Comparison of ENCODE assay signal across 26 cellular contexts in the genomic region with DNA sequence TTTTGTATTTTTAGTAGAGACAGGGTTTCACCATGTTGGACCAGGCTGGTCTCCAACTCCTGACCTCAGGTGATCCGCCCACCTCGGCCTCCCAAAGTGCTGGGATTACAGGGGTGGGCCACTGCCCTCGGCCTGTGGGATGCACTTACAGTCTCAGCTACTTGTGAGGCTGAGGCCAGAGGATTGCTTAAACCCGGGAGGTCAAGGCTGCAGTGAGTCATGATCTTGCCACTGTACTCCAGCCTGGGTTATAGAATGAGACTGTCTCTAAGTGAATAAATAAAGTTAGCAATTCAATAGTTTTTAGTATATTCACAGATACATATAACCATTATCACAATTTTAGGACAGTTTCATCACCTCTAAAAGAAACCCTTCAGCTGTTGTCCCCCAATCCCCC.
A peak's percentile ranks its signal among the peaks of the same experiment; 100 is the strongest.
DNase-seq lines count a peak whose midpoint lies in the region; ATAC-seq, FAIRE-seq and TF ChIP-seq lines count a peak whose summit lies in the region.
"Had no signal": no experiment of that assay in that cellular context is flagged by ENCODE, and none has a peak within 500 bp of the region (broad histone marks: within the 10 kb centered on the region; RNA-seq: fewer than 3 reads in every experiment).

No MANE protein-coding gene starts in this region.

- no peaks in the 10 kb centered on the region for H3K9me2 ChIP-seq in PC-3 (replicated peaks; ENCODE audit: low read length)
- H3K9me2 ChIP-seq: SK-N-SH had no signal

- H3K9me3 ChIP-seq in PC-3 (ENCODE audit: low read length) (no peaks in the 10 kb centered on the region), aorta (ENCODE audit: control insufficient read depth, low read length) (no peaks in the 10 kb centered on the region)
- H3K9me3 ChIP-seq: SK-N-SH, testis had no signal

- WGBS in aorta, 2 donors, result 89% methylated on average over 4 of the region's 4 CpGs

- TF ChIP-seq CTCF in PC-3 (conservative IDR thresholded peaks at IDR 0.05; ENCODE audit: low read depth, low read length) (no peak), choroid plexus epithelial cell (conservative IDR thresholded peaks at IDR 0.05; ENCODE audit: low read depth, low read length) (no peak)

- FAIRE-seq in H54 (lab: Jason Lieb, UNC), result peak; percentile 45

- H3K27me3 ChIP-seq in PC-3 (ENCODE audit: low read length) (no peaks in the 10 kb centered on the region), aorta (ENCODE audit: control insufficient read depth in 1 of 2, insufficient read depth in 2 of 2, low read length in 1 of 2) (no peaks in the 10 kb centered on the region)
- H3K27me3 ChIP-seq: foreskin keratinocyte, neural progenitor cell, testis had no signal

- no peak for DNase-seq in H54 (ENCODE audit: insufficient read length, low spot score)
- DNase-seq in PC-3, result peak; percentile 28
- DNase-seq in choroid plexus epithelial cell (ENCODE audit: low read depth), result peak; percentile 73
- peak; percentile 23 for DNase-seq in kidney tubule cell (ENCODE audit: low spot score)
- no peak for DNase-seq in aorta
- DNase-seq in amygdala (lab: John Stamatoyannopoulos, UW), result no peak
- DNase-seq in germinal center (ENCODE audit: low spot score), result no peak
- DNase-seq: activated CD4-positive, alpha-beta T cell treated with anti-CD3 and anti-CD28 coated beads, Interleukin-2, amount 50 U/mL, for 4 hours; activated CD8-positive, alpha-beta memory T cell treated with anti-CD3 and anti-CD28 coated beads, Interleukin-2, amount 50 U/mL, for 48 hours; CD4-positive, alpha-beta T cell; foreskin keratinocyte; GF-D8; H7; hippocampal formation; islet precursor cell; Kasumi-1; NCI-H1417 treated with DMSO at 0.1 percent for 48 hours; NCI-H524 treated with DMSO at 0.1 percent for 48 hours; posterior cingulate gyrus; RPMI8226; SK-N-SH; stimulated activated naive CD4-positive, alpha-beta T cell; testis had no signal

- H2AFZ ChIP-seq in PC-3 (ENCODE audit: low read length), result no peak overlapping the region
- H2AFZ ChIP-seq: neural progenitor cell had no signal

- no peak overlapping the region for H3K27ac ChIP-seq in PC-3 (ENCODE audit: low read length)
- no peak overlapping the region for H3K27ac ChIP-seq in aorta (ENCODE audit: low read depth in 1 of 2, low read length in 2 of 2)
- H3K27ac ChIP-seq: coronary artery, foreskin keratinocyte, neural progenitor cell, testis had no signal

- H3K36me3 ChIP-seq in PC-3 (ENCODE audit: low read depth, low read length), result no peaks in the 10 kb centered on the region
- no peaks in the 10 kb centered on the region for H3K36me3 ChIP-seq in aorta (ENCODE audit: control insufficient read depth in 1 of 2, insufficient read depth in 2 of 2, low read length in 1 of 2)
- H3K36me3 ChIP-seq: neural progenitor cell had no signal

- intact Hi-C loops in PC-3 (cut with micrococcal nuclease), result no loop called here
- intact Hi-C loops in aorta (cut with DNase I), result no loop called here

- H3K4me2 ChIP-seq in PC-3 (ENCODE audit: low read length), result no peak overlapping the region
- H3K4me2 ChIP-seq: neural progenitor cell, SK-N-SH had no signal

- H3K79me2 ChIP-seq in PC-3 (ENCODE audit: low read length), result no peaks in the 10 kb centered on the region

- POLR2A ChIA-PET in PC-3 (lab: Charles Lee; ENCODE audit: unreplicated experiment), result no interaction called here

- no peak overlapping the region for H3K4me3 ChIP-seq in PC-3 (ENCODE audit: low read length)
- H3K4me3 ChIP-seq in choroid plexus epithelial cell (ENCODE audit: low read depth, low read length), result no peak overlapping the region
- H3K4me3 ChIP-seq in aorta (ENCODE audit: low read length in 2 of 2), result no peak overlapping the region
- H3K4me3 ChIP-seq: coronary artery, neural progenitor cell, testis had no signal

- CTCF ChIA-PET in PC-3 (lab: Charles Lee), result no interaction called here

- H3K4me1 ChIP-seq in PC-3 (ENCODE audit: insufficient read depth, low read length) (peaks cover 5% of the 10 kb centered on the region), aorta (ENCODE audit: control insufficient read depth in 1 of 2, insufficient read depth in 2 of 2, low read length in 2 of 2) (no peaks in the 10 kb centered on the region)
- H3K4me1 ChIP-seq: foreskin keratinocyte, testis had no signal

- BruUV-seq in PC-3 (replicated peaks; lab: Mats Ljungman, UMichigan), result no TSS peak

- ATAC-seq in PC-3, result no peak
- ATAC-seq in aorta (ENCODE audit: low FRiP score), result no peak
- no peak for ATAC-seq in HG03439 (IDR thresholded peaks at IDR 0.05; ENCODE audit: unreplicated experiment)
- ATAC-seq: foreskin keratinocyte had no signal

- H3F3A ChIP-seq in PC-3 (ENCODE audit: low read length, unreplicated experiment), result peaks cover 3% of the 10 kb centered on the region

- no peak for TF ChIP-seq POLR2A in H54 (IDR thresholded peaks at IDR 0.05; ENCODE audit: low read depth, low read length)

- no peaks in the 10 kb centered on the region for H4K20me1 ChIP-seq in PC-3 (ENCODE audit: low read length)

- no peak overlapping the region for H3K9ac ChIP-seq in PC-3 (ENCODE audit: low read length)
- H3K9ac ChIP-seq: neural progenitor cell, SK-N-SH had no signal

Comparison
In these comparisons a context has a peak if more than half of its experiments do, and no peak if none do; other contexts are left out.
1. DNase-seq: peak in PC-3 (single experiment), choroid plexus epithelial cell (single experiment) and kidney tubule cell (single experiment); none in H54 (single experiment), aorta (0 of 2), amygdala (0 of 56) and germinal center (single experiment).